In the genomic region with DNA sequence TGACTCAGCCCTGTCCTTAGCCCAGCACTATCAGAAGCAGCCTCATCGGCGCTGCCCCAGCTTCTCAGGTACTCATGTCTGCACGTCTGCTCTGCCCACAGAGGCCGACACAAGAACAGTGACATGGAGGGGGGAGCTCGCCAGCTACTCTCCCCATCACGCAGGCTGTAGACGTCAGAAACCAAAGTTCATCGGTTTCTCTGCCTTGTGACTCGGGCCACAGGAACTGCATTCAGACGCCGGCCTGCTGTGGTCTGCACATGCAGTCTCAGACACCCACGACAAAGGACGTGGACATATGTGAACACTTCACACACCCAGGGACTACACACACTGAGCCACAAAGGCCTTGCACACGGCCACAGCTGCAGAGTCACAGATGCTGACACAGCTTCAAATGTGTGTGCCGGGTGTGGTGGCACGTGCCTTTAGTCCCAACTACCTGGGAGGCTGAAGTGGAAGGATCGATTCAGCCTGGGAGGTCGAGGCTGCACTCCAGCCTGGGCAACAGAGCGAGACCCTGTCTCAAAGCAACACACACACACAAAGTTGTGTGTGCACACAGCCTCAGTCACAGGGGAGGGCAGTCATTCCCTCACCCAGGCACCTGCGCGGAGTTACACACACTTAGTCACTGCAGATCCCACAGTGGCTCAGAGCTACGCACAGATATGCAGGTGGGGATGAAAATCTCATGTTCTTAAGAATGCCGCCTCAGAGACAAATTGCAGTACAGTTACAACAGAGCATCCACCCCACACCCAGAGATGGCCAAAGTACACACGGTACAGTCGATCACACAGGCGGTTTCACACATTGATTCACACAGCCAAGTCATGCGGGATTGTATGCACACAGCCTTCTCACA, we compare ENCODE assay signal across 8 cellular contexts. TPM values are rescaled to one million over a fixed set of nuclear protein-coding genes. Genes with fewer than 3 reads are reported as not detected.
A peak's percentile ranks its signal among the peaks of the same experiment; 100 is the strongest.
DNase-seq lines count a peak whose midpoint lies in the region; ATAC-seq and TF ChIP-seq lines count a peak whose summit lies in the region.

No MANE protein-coding gene starts in this region.

- H4K20me1 ChIP-seq in fibroblast of lung (ENCODE audit: control insufficient read depth, extremely low read depth, insufficient read depth, low read length) (no peaks in the 10 kb centered on the region), osteoblast (ENCODE audit: insufficient read depth, low read length) (peaks cover under 1% of the 10 kb centered on the region)

- DNase-seq in NK-92 (lab: John Stamatoyannopoulos, UW; ENCODE audit: unreplicated experiment) (peak; percentile 41), activated T-cell treated with anti-CD3 and anti-CD28 coated beads for 48 hours (ENCODE audit: low read depth) (peak; percentile 82), fibroblast of lung (ENCODE audit: low read depth in 2 of 2) (peak; percentile 82 to 85), osteoblast (ENCODE audit: insufficient read length, low spot score, missing footprints) (peak; percentile 90), tibial nerve (ENCODE audit: low spot score in 2 of 2) (peak in 1 of 2 donors; percentile 69), NCI-H1694 (lab: John Stamatoyannopoulos, UW) (no peak)

- H3K4me2 ChIP-seq in fibroblast of lung (ENCODE audit: extremely low read depth, insufficient read depth, low read length) (peak overlapping the region; percentile 54), osteoblast (ENCODE audit: insufficient read depth, low read length) (peak overlapping the region; percentile 83)

- H3K27ac ChIP-seq in fibroblast of lung (ENCODE audit: insufficient read depth, low read length) (peak overlapping the region; percentile 96), osteoblast (ENCODE audit: low read depth, low read length) (peak overlapping the region; percentile 96), tibial nerve (peak overlapping the region; percentile 94 to 100 (median 100))

- no peaks in the 10 kb centered on the region for H3K27me3 ChIP-seq in fibroblast of lung (ENCODE audit: control insufficient read depth, insufficient read depth, low read length)
- no peaks in the 10 kb centered on the region for H3K27me3 ChIP-seq in osteoblast (ENCODE audit: insufficient read depth, low read length)
- H3K27me3 ChIP-seq in tibial nerve = peaks cover 0 to 3% of the 10 kb centered on the region in 2 donors

- H3K36me3 ChIP-seq in fibroblast of lung (ENCODE audit: control insufficient read depth, insufficient read depth, low read length) = peaks cover 3% of the 10 kb centered on the region
- H3K36me3 ChIP-seq in osteoblast (ENCODE audit: insufficient read depth, low read length) = peaks cover 6% of the 10 kb centered on the region
- peaks cover 0 to 20% (median 0%) of the 10 kb centered on the region in 3 donors for H3K36me3 ChIP-seq in tibial nerve

- peak; percentile 52 for TF ChIP-seq POLR2A in GM19193 (IDR thresholded peaks at IDR 0.05; ENCODE audit: extremely low read depth, insufficient read depth, insufficient read length)
- TF ChIP-seq POLR2A in tibial nerve (IDR thresholded peaks at IDR 0.05) = peak in 1 of 2 donors; percentile 19

- H3K4me3 ChIP-seq in fibroblast of lung (replicated peaks in 1 of 4; ENCODE audit: control extremely low read depth in 1 of 4, insufficient read depth in 1 of 4, low read depth in 3 of 4, low read length in 4 of 4) (peak overlapping the region in 1 of 4 experiments; percentile 12), osteoblast (ENCODE audit: insufficient read depth, low read length) (peak overlapping the region; percentile 71), tibial nerve (peak overlapping the region in 2 of 4 donors; percentile 56 to 66)

- TF ChIP-seq CTCF in fibroblast of lung (conservative IDR thresholded peaks at IDR 0.05 in 1 of 2, IDR thresholded peaks at IDR 0.05 in 1 of 2; ENCODE audit: low read depth in 1 of 2, low read length in 2 of 2) (no peak), osteoblast (IDR thresholded peaks at IDR 0.05; ENCODE audit: extremely low read depth, low read depth, low read length) (no peak), tibial nerve (IDR thresholded peaks at IDR 0.05) (no peak)

- WGBS in tibial nerve, 2 donors = 38% methylated on average over 25 to 27 of the region's 27 CpGs

- TF ChIP-seq EP300 in tibial nerve (IDR thresholded peaks at IDR 0.05) = peak; percentile 30 to 65

- no peaks in the 10 kb centered on the region for H3K9me3 ChIP-seq in fibroblast of lung (ENCODE audit: control insufficient read depth, insufficient read depth, low read depth, low read length)
- H3K9me3 ChIP-seq in osteoblast (ENCODE audit: low read depth, low read length) = no peaks in the 10 kb centered on the region
- H3K9me3 ChIP-seq in tibial nerve = no peaks in the 10 kb centered on the region

- H3K9ac ChIP-seq in fibroblast of lung (ENCODE audit: insufficient read depth, low read length) = peak overlapping the region; percentile 86

- H3K4me1 ChIP-seq in fibroblast of lung (ENCODE audit: control insufficient read depth, extremely low read depth, insufficient read depth, low read length) = peaks cover 38% of the 10 kb centered on the region
- H3K4me1 ChIP-seq in osteoblast (ENCODE audit: insufficient read depth, low read length) = peaks cover 46% of the 10 kb centered on the region
- peaks cover 0 to 85% (median 59%) of the 10 kb centered on the region in 4 donors for H3K4me1 ChIP-seq in tibial nerve

- no peak for ATAC-seq in HG02973 (IDR thresholded peaks at IDR 0.05; ENCODE audit: unreplicated experiment)

- H2AFZ ChIP-seq in fibroblast of lung (ENCODE audit: low read length) = peak overlapping the region; percentile 21
- no peak overlapping the region for H2AFZ ChIP-seq in osteoblast (ENCODE audit: low read length)

- H3K79me2 ChIP-seq in fibroblast of lung (ENCODE audit: control insufficient read depth, insufficient read depth, low read length) = peaks cover 10% of the 10 kb centered on the region
- H3K79me2 ChIP-seq in osteoblast (ENCODE audit: insufficient read depth, low read length) = peaks cover 5% of the 10 kb centered on the region

RNA-seq across cellular contexts. Expression of gene ZFP36, which starts 4.9 kb away (rescaled TPM):
- 3.1 and 5.6 TPM in 2 replicates for total RNA-seq in fibroblast of lung
- polyA plus RNA-seq in fibroblast of lung = 11.4 and 37.3 TPM in 2 replicates
- 50.8 and 140 TPM in 2 replicates for polyA plus RNA-seq in fibroblast of lung (2012)
- polyA minus RNA-seq in fibroblast of lung (ENCODE audit: low replicate concordance) = 39.7 and 43.5 TPM in 2 replicates
- 6.2 and 6.5 TPM in 2 replicates for total RNA-seq in osteoblast
- 100 to 1,000 TPM; 125 to 274 (median 178) TPM for total RNA-seq in tibial nerve

RNA-seq across cellular contexts. Expression of gene MED29, which starts 10.6 kb away (rescaled TPM):
- total RNA-seq in fibroblast of lung (15.4 and 23.0 TPM in 2 replicates), osteoblast (19.9 and 23.0 TPM in 2 replicates), tibial nerve (10 to 100 TPM; 32.9 to 52.5 (median 37.6) TPM)
- polyA plus RNA-seq in fibroblast of lung = 28.9 and 37.0 TPM in 2 replicates
- 25.6 and 31.1 TPM in 2 replicates for polyA plus RNA-seq in fibroblast of lung (2012)
- 77.9 and 123 TPM in 2 replicates for polyA minus RNA-seq in fibroblast of lung (ENCODE audit: low replicate concordance)

RNA-seq across cellular contexts. Expression of gene PLEKHG2, which starts 10.7 kb away (rescaled TPM):
- total RNA-seq in fibroblast of lung = 12.1 and 13.7 TPM in 2 replicates
- polyA plus RNA-seq in fibroblast of lung = 10.1 and 13.1 TPM in 2 replicates
- 22.6 and 39.1 TPM in 2 replicates for polyA plus RNA-seq in fibroblast of lung (2012)
- polyA minus RNA-seq in fibroblast of lung (ENCODE audit: low replicate concordance) = 65.6 and 475 TPM in 2 replicates
- 21.4 and 21.5 TPM in 2 replicates for total RNA-seq in osteoblast
- 10 to 100 TPM; 20.1 to 62.1 (median 35.6) TPM for total RNA-seq in tibial nerve

RNA-seq across cellular contexts. Expression of gene PAF1, which starts 10.9 kb away (rescaled TPM):
- total RNA-seq in fibroblast of lung (38.8 and 46.4 TPM in 2 replicates), osteoblast (29.3 and 29.8 TPM in 2 replicates), tibial nerve (10 to 100 TPM; 30.8 to 48.3 (median 44.3) TPM)
- polyA plus RNA-seq in fibroblast of lung = 65.5 and 87.2 TPM in 2 replicates
- 56.2 and 73.7 TPM in 2 replicates for polyA plus RNA-seq in fibroblast of lung (2012)
- 28.3 and 42.1 TPM in 2 replicates for polyA minus RNA-seq in fibroblast of lung (ENCODE audit: low replicate concordance)

RNA-seq across cellular contexts. Expression of gene RPS16, which starts 34.0 kb away (rescaled TPM):
- total RNA-seq in fibroblast of lung = 149 and 271 TPM in 2 replicates
- 1,704 and 1,950 TPM in 2 replicates for polyA plus RNA-seq in fibroblast of lung
- 3,009 and 3,161 TPM in 2 replicates for polyA plus RNA-seq in fibroblast of lung (2012)
- 1,774 and 1,797 TPM in 2 replicates for polyA minus RNA-seq in fibroblast of lung (ENCODE audit: low replicate concordance)
- total RNA-seq in osteoblast = 44.9 and 56.0 TPM in 2 replicates
- total RNA-seq in tibial nerve = 1,000 to 10,000 TPM; 1,048 to 1,762 (median 1,462) TPM

Comparison
In these comparisons a context has a peak if more than half of its experiments do, and no peak if none do; other contexts are left out.
1. RNA of gene ZFP36, which starts 4.9 kb away (total RNA-seq): 125 to 274 TPM in tibial nerve; 6.2 to 6.5 TPM in osteoblast and 3.1 to 5.6 TPM in fibroblast of lung; every median in the first group is over 10 times any median in the second.
2. Peak in every context shown above with its lines, with median percentiles within 50 percentile points of each other: H3K27ac ChIP-seq.